1 cellular context compared by ENCODE assay signal in genomic region chr3:4797201-4797600, GRCh38.
TF ChIP-seq lines count a peak whose summit lies in the region.

No MANE protein-coding gene starts in this region.

TF ChIP-seq in WTC11, 78 proteins besides CTCF, POLR2A, EP300 and RAD21 (continued from another document):
- TF ChIP-seq ATF6 (CRISPR knock-in tag; IDR thresholded peaks at IDR 0.05) (no peak), RELA (CRISPR knock-in tag; IDR thresholded peaks at IDR 0.05; ENCODE audit: borderline replicate concordance) (no peak), ZNF138 (CRISPR knock-in tag; conservative IDR thresholded peaks at IDR 0.05) (no peak), ZBTB21 (CRISPR knock-in tag; IDR thresholded peaks at IDR 0.05; ENCODE audit: borderline replicate concordance) (no peak), CREM (CRISPR knock-in tag; IDR thresholded peaks at IDR 0.05) (no peak), ZNF232 (CRISPR knock-in tag; IDR thresholded peaks at IDR 0.05) (no peak)
TF ChIP-seq in WTC11: peak in this region for 0.
